ENCODE assay signal across 14 cellular contexts in the genomic region with DNA sequence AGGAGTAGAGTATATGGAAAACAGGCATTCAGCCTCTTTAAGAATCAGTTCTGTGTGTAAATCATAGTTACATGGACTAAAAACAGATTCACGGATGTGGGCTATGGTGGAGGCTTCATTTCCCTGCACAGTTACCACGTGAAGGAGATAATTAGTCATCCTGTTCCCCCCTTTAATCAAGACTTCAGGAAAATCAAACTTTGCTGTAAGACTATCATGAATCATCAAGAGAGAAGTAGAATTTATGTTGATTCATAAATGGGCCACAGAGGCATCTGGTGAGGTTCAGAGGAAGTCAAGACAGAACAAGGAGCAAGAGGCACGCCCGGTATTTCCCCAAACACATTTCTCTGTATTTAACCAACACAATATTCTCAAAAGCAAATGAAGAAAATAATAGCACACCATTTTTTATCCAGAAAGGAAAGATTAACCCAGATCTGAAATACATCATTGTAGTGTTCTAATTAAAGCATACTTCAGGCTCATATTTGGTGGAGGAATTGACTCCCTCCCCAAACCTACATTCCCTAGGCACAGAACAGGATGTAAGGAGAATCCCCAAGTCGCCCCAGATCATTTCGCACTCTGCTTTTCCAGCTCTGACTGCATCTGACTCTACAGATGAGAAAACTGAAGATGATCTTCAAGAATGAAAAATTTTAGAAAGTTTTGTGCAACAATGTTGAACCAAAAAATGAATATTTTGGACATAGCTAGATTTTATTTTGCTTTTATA.
DNase-seq lines count a peak whose midpoint lies in the region; ATAC-seq, FAIRE-seq and TF ChIP-seq lines count a peak whose summit lies in the region.
"Had no signal": no experiment of that assay in that cellular context is flagged by ENCODE, and none has a peak within 500 bp of the region (broad histone marks: within the 10 kb centered on the region; RNA-seq: fewer than 3 reads in every experiment).

No MANE protein-coding gene starts in this region.

- no peaks in the 10 kb centered on the region for H3K9me3 Mint-ChIP-seq in HFFc6
- no peaks in the 10 kb centered on the region for H3K9me3 Mint-ChIP-seq in nephron progenitor cell
- peaks cover 5% of the 10 kb centered on the region for H3K9me3 Mint-ChIP-seq in glutamatergic neuron (ENCODE audit: unreplicated experiment)

- no peak overlapping the region for H3K9ac ChIP-seq in BLaER1

- peak; percentile 50 for FAIRE-seq in bronchial epithelial cell (lab: Jason Lieb, UNC)

- DNase-seq in HFFc6 (peak; percentile 72), bronchial epithelial cell (ENCODE audit: low read depth) (peak; percentile 82), nephron progenitor cell (no peak), left lung (no peak), glutamatergic neuron (no peak), right lobe of liver (no peak), left lobe of liver (ENCODE audit: low spot score) (no peak)
- DNase-seq: anterior cingulate cortex, gastrocnemius medialis, mucosa of descending colon, NCI-H1930, Right ventricle myocardium superior, substantia nigra had no signal

- H3K27ac ChIP-seq in BLaER1 (no peak overlapping the region), left lung (peak overlapping the region in 1 of 2 donors; percentile 2), right lobe of liver (no peak overlapping the region)
- H3K27ac ChIP-seq: gastrocnemius medialis had no signal

- TF ChIP-seq CTCF in HFFc6 (IDR thresholded peaks at IDR 0.05) (no peak), bronchial epithelial cell (IDR thresholded peaks at IDR 0.05; ENCODE audit: insufficient read depth, low read length, severe bottlenecking) (no peak), nephron progenitor cell (IDR thresholded peaks at IDR 0.05) (no peak), left lung (IDR thresholded peaks at IDR 0.05) (no peak), glutamatergic neuron (IDR thresholded peaks at IDR 0.05; ENCODE audit: partially characterized antibody, unreplicated experiment) (no peak), right lobe of liver (IDR thresholded peaks at IDR 0.05) (no peak)

- H3K27me3 ChIP-seq in BLaER1, result no peaks in the 10 kb centered on the region
- H3K27me3 ChIP-seq in bronchial epithelial cell (ENCODE audit: control insufficient read depth, insufficient read depth, low read length), result no peaks in the 10 kb centered on the region
- H3K27me3 ChIP-seq in left lung, result no peaks in the 10 kb centered on the region
- H3K27me3 ChIP-seq in right lobe of liver, result no peaks in the 10 kb centered on the region
- H3K27me3 ChIP-seq: gastrocnemius medialis had no signal

- H4K20me1 ChIP-seq in BLaER1, result no peaks in the 10 kb centered on the region

- intact Hi-C loops in left lung (cut with DNase I) (no loop called here), right lobe of liver (cut with DNase I) (no loop called here)

- TF ChIP-seq POLR2A in right lobe of liver (IDR thresholded peaks at IDR 0.05), result no peak

- H3K9me3 ChIP-seq in BLaER1 (no peaks in the 10 kb centered on the region), left lung (no peaks in the 10 kb centered on the region), right lobe of liver (no peaks in the 10 kb centered on the region)
- H3K9me3 ChIP-seq: gastrocnemius medialis, mucosa of descending colon had no signal

- H3K27ac Mint-ChIP-seq in HFFc6 (peak overlapping the region; percentile 71), nephron progenitor cell (peak overlapping the region; percentile 58), glutamatergic neuron (ENCODE audit: unreplicated experiment) (no peak overlapping the region)

- WGBS in right lobe of liver (ENCODE audit: insufficient coverage, low coverage, low lambda C conversion rate, missing lambda C conversion rate), result 38% methylated on average over 6 of the region's 6 CpGs

- H3K27me3 Mint-ChIP-seq in HFFc6 (ENCODE audit: insufficient read depth) (peaks cover 2% of the 10 kb centered on the region; the same call in 1 of the 2 replicates), nephron progenitor cell (ENCODE audit: low read depth, poor library complexity) (peaks cover 4% of the 10 kb centered on the region), glutamatergic neuron (ENCODE audit: unreplicated experiment) (no peaks in the 10 kb centered on the region)

- H3K4me2 ChIP-seq in BLaER1, result peak overlapping the region; percentile 22; the same call in 1 of the 2 replicates

- H3K4me3 Mint-ChIP-seq in HFFc6 (peak overlapping the region; percentile 60), nephron progenitor cell (no peak overlapping the region), glutamatergic neuron (ENCODE audit: unreplicated experiment) (no peak overlapping the region)

- peaks cover 43% of the 10 kb centered on the region for H3K4me1 Mint-ChIP-seq in HFFc6 (ENCODE audit: low read depth)
- H3K4me1 Mint-ChIP-seq in nephron progenitor cell, result peaks cover 69% of the 10 kb centered on the region
- H3K4me1 Mint-ChIP-seq in glutamatergic neuron (ENCODE audit: low read depth, unreplicated experiment), result peaks cover 11% of the 10 kb centered on the region

- H3K4me3 ChIP-seq in BLaER1 (no peak overlapping the region), bronchial epithelial cell (ENCODE audit: low read depth, low read length) (no peak overlapping the region), left lung (no peak overlapping the region), right lobe of liver (no peak overlapping the region)
- H3K4me3 ChIP-seq: gastrocnemius medialis, mucosa of descending colon had no signal

- H3K36me3 Mint-ChIP-seq in HFFc6 (ENCODE audit: low read depth), result no peaks in the 10 kb centered on the region
- H3K36me3 Mint-ChIP-seq in nephron progenitor cell (ENCODE audit: low read depth), result no peaks in the 10 kb centered on the region
- H3K36me3 Mint-ChIP-seq in glutamatergic neuron (ENCODE audit: unreplicated experiment), result no peaks in the 10 kb centered on the region

- ATAC-seq in left lung, result no peak
- ATAC-seq in right lobe of liver, result no peak
- no peak for ATAC-seq in left lobe of liver
- ATAC-seq: gastrocnemius medialis, mucosa of descending colon had no signal

- peaks cover 15% of the 10 kb centered on the region for H3K4me1 ChIP-seq in BLaER1
- H3K4me1 ChIP-seq in left lung, result no peaks in the 10 kb centered on the region
- peaks cover 0 to 17% (median 0%) of the 10 kb centered on the region in 4 donors for H3K4me1 ChIP-seq in right lobe of liver

- H3K36me3 ChIP-seq in BLaER1 (no peaks in the 10 kb centered on the region), bronchial epithelial cell (ENCODE audit: control insufficient read depth, insufficient read depth, low read length) (no peaks in the 10 kb centered on the region), left lung (no peaks in the 10 kb centered on the region), right lobe of liver (no peaks in the 10 kb centered on the region)
- H3K36me3 ChIP-seq: gastrocnemius medialis had no signal

Comparison
In these comparisons a context has a peak if more than half of its experiments do, and no peak if none do; other contexts are left out.
1. DNase-seq: peak in HFFc6 (single experiment) and bronchial epithelial cell (single experiment); none in nephron progenitor cell (single experiment), left lung (0 of 2), glutamatergic neuron (single experiment), right lobe of liver (0 of 3) and left lobe of liver (single experiment).